ENCODE assay signal across 12 cellular contexts in genomic region chr2:9991829-9992273, GRCh38. TPM values are rescaled to one million over a fixed set of nuclear protein-coding genes. Genes with fewer than 3 reads are reported as not detected.
DNase-seq lines count a peak whose midpoint lies in the region; ATAC-seq and TF ChIP-seq lines count a peak whose summit lies in the region.
"Had no signal": no experiment of that assay in that cellular context is flagged by ENCODE, and none has a peak within 500 bp of the region (broad histone marks: within the 10 kb centered on the region; RNA-seq: fewer than 3 reads in every experiment).

No MANE protein-coding gene starts in this region.

- ATAC-seq in body of pancreas (peak; percentile 56), right lobe of liver (peak; percentile 45 to 66 (median 60)), HG03460 (IDR thresholded peaks at IDR 0.05; ENCODE audit: unreplicated experiment) (no peak)

- H3K36me3 ChIP-seq in body of pancreas (replicated peaks in 1 of 2; ENCODE audit: insufficient read depth in 1 of 2, low read depth in 2 of 2) (no peaks in the 10 kb centered on the region), right lobe of liver (peaks cover 0 to 12% (median 3%) of the 10 kb centered on the region in 4 donors), SJCRH30 (no peaks in the 10 kb centered on the region)

- WGBS in body of pancreas, 2 donors = 47 to 54% methylated on average over 6 of the region's 6 CpGs
- WGBS in right lobe of liver (ENCODE audit: insufficient coverage, low coverage, low lambda C conversion rate, missing lambda C conversion rate) = 70% methylated on average over 6 of the region's 6 CpGs

- intact Hi-C loops in body of pancreas (cut with DNase I) = no loop called here
- intact Hi-C loops in right lobe of liver (cut with DNase I) = no loop called here

- no peak overlapping the region for H3K4me3 ChIP-seq in AG10803 (ENCODE audit: low read length)
- H3K4me3 ChIP-seq in body of pancreas = no peak overlapping the region
- no peak overlapping the region for H3K4me3 ChIP-seq in right lobe of liver
- no peak overlapping the region for H3K4me3 ChIP-seq in SJCRH30

- no peak for TF ChIP-seq POLR2A in body of pancreas (IDR thresholded peaks at IDR 0.05)
- TF ChIP-seq POLR2A in right lobe of liver (IDR thresholded peaks at IDR 0.05) = no peak

- no peaks in the 10 kb centered on the region for H3K9me3 ChIP-seq in body of pancreas
- H3K9me3 ChIP-seq in right lobe of liver = no peaks in the 10 kb centered on the region
- H3K9me3 ChIP-seq in SJCRH30 (replicated peaks) = no peaks in the 10 kb centered on the region

- TF ChIP-seq CTCF in AG10803 (conservative IDR thresholded peaks at IDR 0.05; ENCODE audit: low read length) (no peak), body of pancreas (IDR thresholded peaks at IDR 0.05) (no peak), right lobe of liver (IDR thresholded peaks at IDR 0.05) (no peak)

- H3K4me1 ChIP-seq in body of pancreas (no peaks in the 10 kb centered on the region), right lobe of liver (peaks cover 0 to 19% (median 9%) of the 10 kb centered on the region in 4 donors), SJCRH30 (no peaks in the 10 kb centered on the region)

- H3K27me3 ChIP-seq in body of pancreas (no peaks in the 10 kb centered on the region), right lobe of liver (no peaks in the 10 kb centered on the region), SJCRH30 (no peaks in the 10 kb centered on the region)

- peak; percentile 68 for DNase-seq in AG10803 (ENCODE audit: low read depth)
- peak; percentile 20 for DNase-seq in NCI-H226
- DNase-seq in body of pancreas = peak in 1 of 4 donors; percentile 24
- no peak for DNase-seq in right lobe of liver
- no peak for DNase-seq in NCI-H748 treated with DMSO at 0.1 percent for 48 hours (lab: John Stamatoyannopoulos, UW)
- no peak for DNase-seq in SHP77 treated with DMSO at 0.1 percent for 48 hours (lab: John Stamatoyannopoulos, UW)
- DNase-seq in SJCRH30 = no peak
- DNase-seq: activated naive CD4-positive, alpha-beta T cell; caudate nucleus; Karpas-422; NK-92 treated with Interleukin-12 subunit alpha and Interleukin-12 subunit beta, amount 100 ng/mL, for 24 hours had no signal

- H3K27ac ChIP-seq in body of pancreas (peak overlapping the region in 2 of 4 donors; percentile 5 to 12), right lobe of liver (peak overlapping the region in 2 of 3 donors; percentile 34 to 47), SJCRH30 (no peak overlapping the region)

RNA-seq across cellular contexts. Expression of gene GRHL1, which starts 40.4 kb away (rescaled TPM):
- total RNA-seq in body of pancreas = 1 to 10 TPM; 2.0 to 4.2 TPM
- total RNA-seq in right lobe of liver = 10 to 100 TPM in 1 of 6 experiments, 1 to 10 TPM in 5; 3.5 to 11.2 (median 6.2) TPM
- total RNA-seq in SJCRH30 (2014; rRNA removed; shearing (Covaris generic)) = 0.48 and 0.79 TPM in 2 replicates

RNA-seq across cellular contexts. Expression of gene KLF11, which starts 51.5 kb away (rescaled TPM):
- total RNA-seq in body of pancreas = 10 to 100 TPM; 25.7 to 32.6 TPM
- total RNA-seq in right lobe of liver = 10 to 100 TPM; 10.9 to 40.1 (median 27.8) TPM
- 0.04 and 0.10 TPM in 2 replicates for total RNA-seq in SJCRH30 (2014; rRNA removed; shearing (Covaris generic))

Comparison
In these comparisons a context has a peak if more than half of its experiments do, and no peak if none do; other contexts are left out.
1. DNase-seq: peak in AG10803 (single experiment) and NCI-H226 (single experiment); none in right lobe of liver (0 of 3), NCI-H748 treated with DMSO at 0.1 percent for 48 hours (single experiment), SHP77 treated with DMSO at 0.1 percent for 48 hours (single experiment) and SJCRH30 (0 of 2).
2. RNA of gene KLF11, which starts 51.5 kb away (total RNA-seq): 10.9 to 40.1 TPM in right lobe of liver and 25.7 to 32.6 TPM in body of pancreas; 0.04 to 0.10 TPM in SJCRH30; every median in the first group is over 10 times any median in the second.